ENCODE assay signal across 11 cellular contexts in the genomic region with DNA sequence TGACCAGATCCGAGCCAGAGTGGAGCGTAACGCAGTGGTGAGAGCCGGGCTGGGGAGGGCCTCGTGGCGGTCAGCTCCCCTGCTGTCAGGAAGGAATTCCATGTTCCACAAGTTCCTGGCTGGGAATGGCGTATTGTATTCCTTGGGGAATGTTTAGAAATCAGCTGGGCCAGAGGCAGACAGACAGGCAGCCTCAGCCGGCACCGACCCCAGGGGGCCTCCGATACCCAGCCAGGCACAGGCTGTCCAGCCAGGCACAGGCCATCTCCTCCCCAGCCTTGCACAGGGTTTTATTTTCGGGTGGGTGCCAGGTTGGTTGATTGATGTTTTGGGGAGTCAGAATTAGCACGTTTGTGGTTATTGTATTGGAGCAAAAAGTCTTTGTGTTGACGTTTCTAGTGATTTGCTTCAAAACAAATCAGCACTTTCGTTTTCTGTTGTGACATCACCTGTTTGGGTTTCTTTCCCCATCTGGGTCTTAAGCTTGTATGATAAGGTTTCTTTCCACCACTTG.
A peak's percentile ranks its signal among the peaks of the same experiment; 100 is the strongest.
DNase-seq lines count a peak whose midpoint lies in the region; ATAC-seq and TF ChIP-seq lines count a peak whose summit lies in the region.
"Had no signal": no experiment of that assay in that cellular context is flagged by ENCODE, and none has a peak within 500 bp of the region (broad histone marks: within the 10 kb centered on the region; RNA-seq: fewer than 3 reads in every experiment).

No MANE protein-coding gene starts in this region.

- no peak overlapping the region for H3K23ac ChIP-seq in neuronal stem cell (ENCODE audit: low read depth, low read length, poor library complexity)

- H3K9me3 ChIP-seq in neuronal stem cell (replicated peaks in 1 of 2; ENCODE audit: control insufficient read depth in 2 of 2, insufficient read depth in 1 of 2, low read depth in 1 of 2, low read length in 2 of 2): peaks cover 0 to 1% of the 10 kb centered on the region in 2 donors
- H3K9me3 ChIP-seq in uterus: no peaks in the 10 kb centered on the region
- H3K9me3 ChIP-seq: A549 had no signal

- intact Hi-C loops in Right ventricle myocardium superior (cut with DNase I) (no loop called here), uterus (cut with DNase I; ENCODE audit: low total_unique reads) (no loop called here)

- TF ChIP-seq CTCF in uterus (IDR thresholded peaks at IDR 0.05): no peak

- H3K27me3 ChIP-seq in neuronal stem cell (ENCODE audit: control insufficient read depth in 3 of 3, insufficient read depth in 3 of 3, low read depth in 1 of 3, low read length in 3 of 3) (no peaks in the 10 kb centered on the region), uterus (no peaks in the 10 kb centered on the region)

- no peak overlapping the region for H3K18ac ChIP-seq in neuronal stem cell (ENCODE audit: low read length)

- H3K36me3 ChIP-seq in neuronal stem cell (replicated peaks in 1 of 2; ENCODE audit: control insufficient read depth in 2 of 2, insufficient read depth in 2 of 2, low read length in 2 of 2) (peaks cover 32 to 46% of the 10 kb centered on the region in 2 donors), uterus (no peaks in the 10 kb centered on the region)

- DNase-seq in activated T-cell treated with anti-CD3 and anti-CD28 coated beads, Interleukin-2, amount 50 U/mL, for 72 hours: no peak
- DNase-seq in activated T-cell treated with anti-CD3 and anti-CD28 coated beads for 4 hours: no peak
- DNase-seq in Right ventricle myocardium superior: peak; percentile 72
- peak; percentile 9 for DNase-seq in neuronal stem cell (ENCODE audit: low spot score)
- DNase-seq in uterus: peak; percentile 41 to 52
- DNase-seq in activated naive CD8-positive, alpha-beta T cell treated with anti-CD3 and anti-CD28 coated beads, Interleukin-2, amount 50 U/mL, for 24 hours: no peak
- DNase-seq in SHP77 treated with DMSO at 0.1 percent for 48 hours (lab: John Stamatoyannopoulos, UW): no peak
- no peak for DNase-seq in NCI-H82 treated with DMSO at 0.1 percent for 48 hours (lab: John Stamatoyannopoulos, UW; ENCODE audit: unreplicated experiment)
- DNase-seq: activated CD8-positive, alpha-beta memory T cell treated with anti-CD3 and anti-CD28 coated beads for 24 hours; IMR-90 had no signal

- no peak for TF ChIP-seq POLR2A in uterus (IDR thresholded peaks at IDR 0.05)

- H3K36me3 Mint-ChIP-seq in activated T-cell treated with anti-CD3 and anti-CD28 coated beads, Interleukin-2, amount 50 U/mL, for 72 hours (ENCODE audit: insufficient read depth in 2 of 2): peaks cover 0 to 5% of the 10 kb centered on the region in 2 donors
- peaks cover 10% of the 10 kb centered on the region for H3K36me3 Mint-ChIP-seq in activated naive CD8-positive, alpha-beta T cell treated with anti-CD3 and anti-CD28 coated beads, Interleukin-2, amount 50 U/mL, for 24 hours (ENCODE audit: low read depth)

- no peaks in the 10 kb centered on the region for H3K4me1 Mint-ChIP-seq in activated T-cell treated with anti-CD3 and anti-CD28 coated beads, Interleukin-2, amount 50 U/mL, for 72 hours (ENCODE audit: low read depth)
- H3K4me1 Mint-ChIP-seq in activated naive CD8-positive, alpha-beta T cell treated with anti-CD3 and anti-CD28 coated beads, Interleukin-2, amount 50 U/mL, for 24 hours: no peaks in the 10 kb centered on the region

- no peaks in the 10 kb centered on the region for H3K9me3 Mint-ChIP-seq in activated T-cell treated with anti-CD3 and anti-CD28 coated beads, Interleukin-2, amount 50 U/mL, for 72 hours
- H3K9me3 Mint-ChIP-seq in activated naive CD8-positive, alpha-beta T cell treated with anti-CD3 and anti-CD28 coated beads, Interleukin-2, amount 50 U/mL, for 24 hours: no peaks in the 10 kb centered on the region

- H4K8ac ChIP-seq in neuronal stem cell (ENCODE audit: low read depth, low read length): no peak overlapping the region

- H3K27ac ChIP-seq in neuronal stem cell (replicated peaks; ENCODE audit: low read length): no peak overlapping the region
- H3K27ac ChIP-seq in uterus: peak overlapping the region; percentile 64 to 72
- H3K27ac ChIP-seq: A549 had no signal

- H2BK12ac ChIP-seq in neuronal stem cell (ENCODE audit: low read length): no peak overlapping the region

- no peak overlapping the region for H2BK15ac ChIP-seq in neuronal stem cell (ENCODE audit: low read length)

- no peak overlapping the region for H2AK5ac ChIP-seq in neuronal stem cell (ENCODE audit: low read depth, low read length)

- H3K9ac ChIP-seq in neuronal stem cell (ENCODE audit: low read depth, low read length, poor library complexity): no peak overlapping the region

- no peak overlapping the region for H3K27ac Mint-ChIP-seq in activated T-cell treated with anti-CD3 and anti-CD28 coated beads, Interleukin-2, amount 50 U/mL, for 72 hours
- H3K27ac Mint-ChIP-seq in activated naive CD8-positive, alpha-beta T cell treated with anti-CD3 and anti-CD28 coated beads, Interleukin-2, amount 50 U/mL, for 24 hours: no peak overlapping the region

- no peak overlapping the region for H4K91ac ChIP-seq in neuronal stem cell (ENCODE audit: low read depth, low read length, poor library complexity)

- no peak overlapping the region for H3K14ac ChIP-seq in neuronal stem cell (ENCODE audit: low read length)

- H3K4me1 ChIP-seq in neuronal stem cell (ENCODE audit: control insufficient read depth in 2 of 2, insufficient read depth in 1 of 2, low read depth in 1 of 2, low read length in 2 of 2) (peaks cover 4 to 6% of the 10 kb centered on the region in 2 donors), uterus (peaks cover 0 to 4% of the 10 kb centered on the region in 2 donors)
- H3K4me1 ChIP-seq: A549 had no signal

- H3K27me3 Mint-ChIP-seq in activated T-cell treated with anti-CD3 and anti-CD28 coated beads, Interleukin-2, amount 50 U/mL, for 72 hours (ENCODE audit: low read depth): no peaks in the 10 kb centered on the region
- no peaks in the 10 kb centered on the region for H3K27me3 Mint-ChIP-seq in activated naive CD8-positive, alpha-beta T cell treated with anti-CD3 and anti-CD28 coated beads, Interleukin-2, amount 50 U/mL, for 24 hours

- no peak overlapping the region for H2AFZ ChIP-seq in neuronal stem cell (ENCODE audit: low read length)

- no peak overlapping the region for H3K4me3 Mint-ChIP-seq in activated T-cell treated with anti-CD3 and anti-CD28 coated beads, Interleukin-2, amount 50 U/mL, for 72 hours
- H3K4me3 Mint-ChIP-seq in activated naive CD8-positive, alpha-beta T cell treated with anti-CD3 and anti-CD28 coated beads, Interleukin-2, amount 50 U/mL, for 24 hours: no peak overlapping the region

- H2BK120ac ChIP-seq in neuronal stem cell (ENCODE audit: low read depth, low read length): no peak overlapping the region

- no peak overlapping the region for H3K4me2 ChIP-seq in neuronal stem cell (ENCODE audit: insufficient read depth, low read length, poor library complexity, severe bottlenecking)
- H3K4me2 ChIP-seq: A549 had no signal

- WGBS in neuronal stem cell (ENCODE audit: extremely low coverage in 2 of 2, insufficient read length in 2 of 2, insufficient replicate concordance in 1 of 2), 2 donors: no CpG with 5 or more reads among the region's 14 CpGs

- H2BK5ac ChIP-seq in neuronal stem cell (ENCODE audit: low read length): no peak overlapping the region

- peak; percentile 34 to 59 for ATAC-seq in activated T-cell treated with anti-CD3 and anti-CD28 coated beads, Interleukin-2, amount 50 U/mL, for 72 hours (replicated peaks in 1 of 2)
- ATAC-seq in Right ventricle myocardium superior (ENCODE audit: poor library complexity): peak; percentile 86
- no peak for ATAC-seq in activated naive CD8-positive, alpha-beta T cell treated with anti-CD3 and anti-CD28 coated beads, Interleukin-2, amount 50 U/mL, for 24 hours
- ATAC-seq: A549 had no signal

- H3K4ac ChIP-seq in neuronal stem cell (ENCODE audit: low read length): no peak overlapping the region

- no peak overlapping the region for H3K4me3 ChIP-seq in neuronal stem cell (ENCODE audit: low read length in 2 of 2)
- peak overlapping the region in 1 of 2 donors; percentile 9 for H3K4me3 ChIP-seq in uterus
- H3K4me3 ChIP-seq: A549 had no signal

- H3K79me1 ChIP-seq in neuronal stem cell (ENCODE audit: low read depth, low read length): peaks cover 2% of the 10 kb centered on the region

Comparison
In these comparisons a context has a peak if more than half of its experiments do, and no peak if none do; other contexts are left out.
1. DNase-seq: peak in Right ventricle myocardium superior (single experiment), neuronal stem cell (single experiment) and uterus (2 of 2); none in activated T-cell treated with anti-CD3 and anti-CD28 coated beads, Interleukin-2, amount 50 U/mL, for 72 hours (0 of 2), activated T-cell treated with anti-CD3 and anti-CD28 coated beads for 4 hours (single experiment), activated naive CD8-positive, alpha-beta T cell treated with anti-CD3 and anti-CD28 coated beads, Interleukin-2, amount 50 U/mL, for 24 hours (single experiment), SHP77 treated with DMSO at 0.1 percent for 48 hours (single experiment) and NCI-H82 treated with DMSO at 0.1 percent for 48 hours (single experiment).